ENCODE assay signal across 24 cellular contexts in genomic region chr7:22469371-22470143, GRCh38. TPM values are rescaled to one million over a fixed set of nuclear protein-coding genes. Genes with fewer than 3 reads are reported as not detected.
DNase-seq lines count a peak whose midpoint lies in the region; ATAC-seq and TF ChIP-seq lines count a peak whose summit lies in the region.
"Had no signal": no experiment of that assay in that cellular context is flagged by ENCODE, and none has a peak within 500 bp of the region (broad histone marks: within the 10 kb centered on the region; RNA-seq: fewer than 3 reads in every experiment).

No MANE protein-coding gene starts in this region.

- H3K4me1 ChIP-seq in right atrium auricular region (no peaks in the 10 kb centered on the region), SJCRH30 (no peaks in the 10 kb centered on the region)
- H3K4me1 ChIP-seq: ascending aorta, heart right ventricle, suprapubic skin had no signal

- H3K4me3 ChIP-seq in right atrium auricular region, result no peak overlapping the region
- H3K4me3 ChIP-seq in SJCRH30, result no peak overlapping the region
- H3K4me3 ChIP-seq: ascending aorta, heart right ventricle, PC-9, suprapubic skin had no signal

- DNase-seq in DMS153 treated with DMSO at 0.1 percent for 48 hours (lab: John Stamatoyannopoulos, UW; ENCODE audit: unreplicated experiment) (peak; percentile 99), NCI-H345 (lab: John Stamatoyannopoulos, UW) (peak; percentile 77), right atrium auricular region (ENCODE audit: low spot score) (no peak), SJCRH30 (no peak)
- DNase-seq in activated CD4-positive, alpha-beta T cell treated with anti-CD3 and anti-CD28 coated beads for 1 hour, result no peak
- DNase-seq: ACHN; activated CD4-positive, alpha-beta T cell treated with anti-CD3 and anti-CD28 coated beads for 48 hours; activated CD8-positive, alpha-beta memory T cell treated with anti-CD3 and anti-CD28 coated beads, Interleukin-2, amount 50 U/mL, for 48 hours; CD4-positive, CD25-positive, alpha-beta regulatory T cell; DMS79 treated with DMSO at 0.1 percent for 48 hours; endodermal cell; HCEC 1CT; heart right ventricle; MV-4-11; NCI-H524; PC-9; stimulated activated CD4-positive, alpha-beta T cell treated with anti-CD3 and anti-CD28 coated beads, Interleukin-4, amount 100 ng/mL, for 24 hours; stimulated activated CD8-positive, alpha-beta memory T cell treated with anti-CD3 and anti-CD28 coated beads, Interleukin-4, amount 100 ng/mL, for 48 hours had no signal

- no peaks in the 10 kb centered on the region for H3K9me3 ChIP-seq in right atrium auricular region
- H3K9me3 ChIP-seq in SJCRH30 (replicated peaks), result no peaks in the 10 kb centered on the region
- H3K9me3 ChIP-seq: ascending aorta, suprapubic skin had no signal

- H3K27me3 ChIP-seq in right atrium auricular region (no peaks in the 10 kb centered on the region), SJCRH30 (no peaks in the 10 kb centered on the region)
- H3K27me3 ChIP-seq: ascending aorta, heart right ventricle, suprapubic skin had no signal

- peak; percentile 50 for ATAC-seq in GM18870 (IDR thresholded peaks at IDR 0.05; ENCODE audit: unreplicated experiment)
- peak; percentile 64 for ATAC-seq in HG03196 (IDR thresholded peaks at IDR 0.05; ENCODE audit: unreplicated experiment)
- ATAC-seq in GM21825 (IDR thresholded peaks at IDR 0.05; ENCODE audit: unreplicated experiment), result no peak
- ATAC-seq: heart right ventricle; natural killer cell treated with Interleukin-12 subunit alpha and Interleukin-12 subunit beta and Interleukin-15 and Interleukin-18, amount 100 ng/mL, for 72 hours had no signal

- TF ChIP-seq CTCF in right atrium auricular region (IDR thresholded peaks at IDR 0.05), result no peak

- H3K36me3 ChIP-seq in right atrium auricular region, result no peaks in the 10 kb centered on the region
- no peaks in the 10 kb centered on the region for H3K36me3 ChIP-seq in SJCRH30
- H3K36me3 ChIP-seq: ascending aorta, heart right ventricle, suprapubic skin had no signal

- no peak overlapping the region for H3K27ac ChIP-seq in right atrium auricular region
- H3K27ac ChIP-seq in SJCRH30, result no peak overlapping the region
- H3K27ac ChIP-seq: ascending aorta, heart right ventricle, PC-9, suprapubic skin had no signal

RNA-seq across cellular contexts. Expression of gene STEAP1B, which starts 30.4 kb away (rescaled TPM):
- total RNA-seq in right atrium auricular region, result under 1 TPM in 1 of 2 donors, not detected in 1; 0.39 TPM
- total RNA-seq in SJCRH30 (2014; rRNA removed; shearing (Covaris generic)), result 0.23 TPM in 1 of 2 replicates, not detected in the other
- total RNA-seq: ascending aorta; CD4-positive, CD25-positive, alpha-beta regulatory T cell had no signal

Comparison
In these comparisons a context has a peak if more than half of its experiments do, and no peak if none do; other contexts are left out.
1. DNase-seq: peak in DMS153 treated with DMSO at 0.1 percent for 48 hours (single experiment) and NCI-H345 (single experiment); none in right atrium auricular region (single experiment), activated CD4-positive, alpha-beta T cell treated with anti-CD3 and anti-CD28 coated beads for 1 hour (single experiment) and SJCRH30 (0 of 2).